8 cellular contexts compared by ENCODE assay signal in genomic region chrX:13689519-13690211, GRCh38. TPM values are rescaled to one million over a fixed set of nuclear protein-coding genes. Genes with fewer than 3 reads are reported as not detected.
A peak's percentile ranks its signal among the peaks of the same experiment; 100 is the strongest.
DNase-seq lines count a peak whose midpoint lies in the region; ATAC-seq and TF ChIP-seq lines count a peak whose summit lies in the region.

No MANE protein-coding gene starts in this region.

- POLR2A ChIA-PET in Panc1 (lab: Charles Lee) = no interaction called here

- peak overlapping the region; percentile 89 for H3K4me3 Mint-ChIP-seq in natural killer cell

- H3K4me1 ChIP-seq in Panc1 (ENCODE audit: control insufficient read depth, insufficient read depth, low read length) = peaks cover 3% of the 10 kb centered on the region
- H3K4me1 ChIP-seq in endocrine pancreas (ENCODE audit: control insufficient read depth, insufficient read depth, low read length) = peaks cover 12% of the 10 kb centered on the region

- CTCF ChIA-PET in Panc1 (lab: Charles Lee) = interaction anchor here (0.8 kb wide), 1 partner anchor 9 kb away, joined by 6 read pairs; no protein-coding TSS in a partner anchor

- ATAC-seq in Right ventricle myocardium superior (ENCODE audit: poor library complexity) = peak; percentile 34
- ATAC-seq in left cardiac atrium = no peak
- no peak for ATAC-seq in Panc1
- no peak for ATAC-seq in natural killer cell
- ATAC-seq in GM18861 (IDR thresholded peaks at IDR 0.05; ENCODE audit: unreplicated experiment) = no peak

- TSS peak; percentile 77 for BruUV-seq in Panc1 (replicated peaks; lab: Mats Ljungman, UMichigan)

- peak overlapping the region; percentile 83 for H3K27ac ChIP-seq in Panc1 (ENCODE audit: low read length)

- H3K9me3 Mint-ChIP-seq in natural killer cell = no peaks in the 10 kb centered on the region

- H3K4me3 ChIP-seq in Panc1 (ENCODE audit: low read depth in 2 of 2, low read length in 2 of 2) = peak overlapping the region; percentile 69 to 84
- H3K4me3 ChIP-seq in endocrine pancreas (ENCODE audit: control insufficient read depth, insufficient read depth, low read length) = peak overlapping the region; percentile 95

- H3K4me1 Mint-ChIP-seq in natural killer cell = peaks cover 43 to 47% of the 10 kb centered on the region in 2 donors

- intact Hi-C loops in Right ventricle myocardium superior (cut with DNase I) = no loop called here
- intact Hi-C loops in left cardiac atrium (cut with DNase I) = no loop called here
- intact Hi-C loops in Panc1 (cut with micrococcal nuclease; ENCODE audit: unreplicated experiment) = no loop called here
- intact Hi-C loops in natural killer cell (cut with micrococcal nuclease) = loop anchor here (1.0 to 10.0 kb wide), 3 partner anchors 45 to 735 kb away; partner anchors contain the start of genes OFD1 and TRAPPC2

- H3K36me3 ChIP-seq in Panc1 (ENCODE audit: control insufficient read depth, insufficient read depth, low read length) = no peaks in the 10 kb centered on the region
- H3K36me3 ChIP-seq in endocrine pancreas (ENCODE audit: control insufficient read depth, insufficient read depth, low read length) = no peaks in the 10 kb centered on the region

- peak overlapping the region; percentile 86 to 90 for H3K27ac Mint-ChIP-seq in natural killer cell

- TF ChIP-seq CTCF in Panc1 (IDR thresholded peaks at IDR 0.05) (no peak), natural killer cell (IDR thresholded peaks at IDR 0.05) (no peak)

- no peaks in the 10 kb centered on the region for H3K9me3 ChIP-seq in Panc1 (ENCODE audit: control insufficient read depth, insufficient read depth, low read depth, low read length)
- no peaks in the 10 kb centered on the region for H3K9me3 ChIP-seq in endocrine pancreas (ENCODE audit: control insufficient read depth, low read length)

- H3K27me3 Mint-ChIP-seq in natural killer cell (ENCODE audit: low read depth in 2 of 2) = no peaks in the 10 kb centered on the region

- H3K27me3 ChIP-seq in Panc1 (ENCODE audit: control insufficient read depth, insufficient read depth, low read length) = no peaks in the 10 kb centered on the region
- H3K27me3 ChIP-seq in endocrine pancreas (ENCODE audit: control insufficient read depth, insufficient read depth, low read length) = no peaks in the 10 kb centered on the region

- in situ Hi-C loops in Panc1 (cut with HindIII; ENCODE audit: low pct_unique_long_range_greater_than_20kb, low sequenced_read_pairs) = no loop called here

- H3K9ac ChIP-seq in endocrine pancreas (ENCODE audit: control insufficient read depth, insufficient read depth, low read length) = peak overlapping the region; percentile 91

- no peaks in the 10 kb centered on the region for H3K36me3 Mint-ChIP-seq in natural killer cell

- DNase-seq in Right ventricle myocardium superior = no peak
- no peak for DNase-seq in left cardiac atrium
- no peak for DNase-seq in Panc1 (ENCODE audit: low read depth, low spot score)
- DNase-seq in natural killer cell = no peak
- DNase-seq in D341Med (ENCODE audit: low spot score) = no peak
- no peak for DNase-seq in NCI-H345 treated with DMSO at 0.1 percent for 48 hours (lab: John Stamatoyannopoulos, UW; ENCODE audit: unreplicated experiment)

RNA-seq across cellular contexts. Expression of gene RAB9A, which starts 0.7 kb away (rescaled TPM):
- total RNA-seq in Right ventricle myocardium superior (22.6 TPM), left cardiac atrium (10 to 100 TPM; 21.4 to 25.2 TPM), Panc1 (2021; ENCODE audit: unreplicated experiment) (15.3 TPM), natural killer cell (10 to 100 TPM; 27.0 to 36.9 (median 32.9) TPM)
- polyA plus RNA-seq in Panc1 (2012; ENCODE audit: insufficient read length) = 16.4 TPM

RNA-seq across cellular contexts. Expression of gene TCEANC, which starts 36.7 kb away (rescaled TPM):
- 7.3 TPM for total RNA-seq in Right ventricle myocardium superior
- 1 to 10 TPM; 2.9 to 5.4 TPM for total RNA-seq in left cardiac atrium
- total RNA-seq in Panc1 (2021; ENCODE audit: unreplicated experiment) = 0.92 TPM
- polyA plus RNA-seq in Panc1 (2012; ENCODE audit: insufficient read length) = 0.40 TPM
- total RNA-seq in natural killer cell = 10 to 100 TPM; 11.2 to 17.8 (median 13.4) TPM

RNA-seq across cellular contexts. Expression of gene TRAPPC2, which starts 44.8 kb away (rescaled TPM):
- 6.8 TPM for total RNA-seq in Right ventricle myocardium superior
- total RNA-seq in left cardiac atrium = 1 to 10 TPM; 8.9 to 9.1 TPM
- 11.4 TPM for total RNA-seq in Panc1 (2021; ENCODE audit: unreplicated experiment)
- polyA plus RNA-seq in Panc1 (2012; ENCODE audit: insufficient read length) = 7.1 TPM
- total RNA-seq in natural killer cell = 10 to 100 TPM; 24.2 to 63.3 (median 42.4) TPM

RNA-seq across cellular contexts. Expression of gene OFD1, which starts 44.9 kb away (rescaled TPM):
- total RNA-seq in Right ventricle myocardium superior = 7.0 TPM
- 1 to 10 TPM; 9.3 TPM for total RNA-seq in left cardiac atrium
- total RNA-seq in Panc1 (2021; ENCODE audit: unreplicated experiment) = 22.8 TPM
- polyA plus RNA-seq in Panc1 (2012; ENCODE audit: insufficient read length) = 9.6 TPM
- 10 to 100 TPM; 62.8 to 77.6 (median 74.9) TPM for total RNA-seq in natural killer cell
